Comparison of ENCODE assay signal across 1 cellular context in genomic region chr1:228151526-228151925, GRCh38.
TF ChIP-seq lines count a peak whose summit lies in the region.

No MANE protein-coding gene starts in this region.

TF ChIP-seq in IMR-90, 13 proteins besides CTCF, POLR2A, EP300 and RAD21:
- TF ChIP-seq ELK1 (IDR thresholded peaks at IDR 0.05; ENCODE audit: borderline replicate concordance, low read depth, low read length) = no peak
- TF ChIP-seq USF2 (IDR thresholded peaks at IDR 0.05; ENCODE audit: low read depth, low read length) = no peak
- no peak for TF ChIP-seq MXI1 (IDR thresholded peaks at IDR 0.05; ENCODE audit: borderline replicate concordance, low read depth, low read length)
- TF ChIP-seq RFX5 (IDR thresholded peaks at IDR 0.05; ENCODE audit: low read depth, low read length) = no peak
- TF ChIP-seq RCOR1 (IDR thresholded peaks at IDR 0.05; ENCODE audit: insufficient replicate concordance, low read length) = no peak
- TF ChIP-seq SMC3 (IDR thresholded peaks at IDR 0.05; ENCODE audit: low read depth, low read length) = no peak
- no peak for TF ChIP-seq CHD1 (IDR thresholded peaks at IDR 0.05; ENCODE audit: low read depth, low read length)
- no peak for TF ChIP-seq BHLHE40 (IDR thresholded peaks at IDR 0.05; ENCODE audit: low read depth, low read length)
- TF ChIP-seq CEBPB (IDR thresholded peaks at IDR 0.05; ENCODE audit: low read depth, low read length) = no peak
- TF ChIP-seq MAZ (IDR thresholded peaks at IDR 0.05; ENCODE audit: borderline replicate concordance, low read depth, low read length) = no peak
- TF ChIP-seq NFE2L2 (IDR thresholded peaks at IDR 0.05; ENCODE audit: low read depth, low read length) = no peak
- no peak for TF ChIP-seq FOS (IDR thresholded peaks at IDR 0.05; ENCODE audit: low read depth, low read length)
- TF ChIP-seq MAFK (IDR thresholded peaks at IDR 0.05; ENCODE audit: low read depth, low read length) = no peak
